Comparison of ENCODE assay signal across 1 cellular context in genomic region chr19:41308450-41309224, GRCh38.
TF ChIP-seq lines count a peak whose summit lies in the region.

No MANE protein-coding gene starts in this region.

TF ChIP-seq in PFSK-1, 5 proteins besides CTCF, POLR2A, EP300 and RAD21 (continued from another document):
- TF ChIP-seq REST (IDR thresholded peaks at IDR 0.05; ENCODE audit: insufficient read depth in 1 of 2, low read depth in 2 of 2, low read length in 2 of 2), result 0 out of 4 replicates have a peak, but pooled peaks of 1 of the 2 experiments have one; percentile 3
